ENCODE assay signal across 11 cellular contexts in genomic region chr2:38128653-38129052, GRCh38. TPM values are rescaled to one million over a fixed set of nuclear protein-coding genes. Genes with fewer than 3 reads are reported as not detected.
DNase-seq lines count a peak whose midpoint lies in the region; ATAC-seq and TF ChIP-seq lines count a peak whose summit lies in the region.
"Had no signal": no experiment of that assay in that cellular context is flagged by ENCODE, and none has a peak within 500 bp of the region (broad histone marks: within the 10 kb centered on the region; RNA-seq: fewer than 3 reads in every experiment).

No MANE protein-coding gene starts in this region.

- H3K4me3 ChIP-seq in lung (no peak overlapping the region), neuronal stem cell (ENCODE audit: low read length in 2 of 2) (no peak overlapping the region)

- intact Hi-C loops in activated B cell treated with CpG ODN at 0.5 μM for 24 hours (cut with micrococcal nuclease): no loop called here

- H3K4me3 Mint-ChIP-seq in activated B cell treated with CpG ODN at 0.5 μM for 24 hours (no peak overlapping the region), T-helper 17 cell (no peak overlapping the region)
- no peak overlapping the region for H3K4me3 Mint-ChIP-seq in stimulated activated naive CD8-positive, alpha-beta T cell treated with anti-CD3 and anti-CD28 coated beads, Interleukin-15, amount 100 ng/mL, for 72 hours
- H3K4me3 Mint-ChIP-seq: activated T-helper 17 cell treated with anti-CD3 and anti-CD28 coated beads, Interleukin-2, amount 50 U/mL, for 72 hours had no signal

- no peak overlapping the region for H3K14ac ChIP-seq in neuronal stem cell (ENCODE audit: low read length)

- H3K27me3 Mint-ChIP-seq in activated B cell treated with CpG ODN at 0.5 μM for 24 hours: no peaks in the 10 kb centered on the region
- H3K27me3 Mint-ChIP-seq in T-helper 17 cell: no peaks in the 10 kb centered on the region
- H3K27me3 Mint-ChIP-seq in stimulated activated naive CD8-positive, alpha-beta T cell treated with anti-CD3 and anti-CD28 coated beads, Interleukin-15, amount 100 ng/mL, for 72 hours: no peaks in the 10 kb centered on the region

- no peak overlapping the region for H4K91ac ChIP-seq in neuronal stem cell (ENCODE audit: low read depth, low read length, poor library complexity)

- CTCF ChIA-PET in activated B cell treated with CpG ODN at 0.5 μM for 24 hours (lab: Charles Lee): no interaction called here

- H3K9me3 Mint-ChIP-seq in activated B cell treated with CpG ODN at 0.5 μM for 24 hours: peaks cover 11% of the 10 kb centered on the region
- peaks cover 19 to 34% of the 10 kb centered on the region in 2 donors for H3K9me3 Mint-ChIP-seq in stimulated activated naive CD8-positive, alpha-beta T cell treated with anti-CD3 and anti-CD28 coated beads, Interleukin-15, amount 100 ng/mL, for 72 hours

- H3K27ac Mint-ChIP-seq in activated B cell treated with CpG ODN at 0.5 μM for 24 hours (no peak overlapping the region), T-helper 17 cell (no peak overlapping the region)
- no peak overlapping the region for H3K27ac Mint-ChIP-seq in stimulated activated naive CD8-positive, alpha-beta T cell treated with anti-CD3 and anti-CD28 coated beads, Interleukin-15, amount 100 ng/mL, for 72 hours
- H3K27ac Mint-ChIP-seq: activated T-helper 17 cell treated with anti-CD3 and anti-CD28 coated beads, Interleukin-2, amount 50 U/mL, for 72 hours had no signal

- H3K36me3 Mint-ChIP-seq in activated B cell treated with CpG ODN at 0.5 μM for 24 hours (ENCODE audit: low read depth) (no peaks in the 10 kb centered on the region), T-helper 17 cell (ENCODE audit: low read depth) (no peaks in the 10 kb centered on the region)

- H3K4me1 Mint-ChIP-seq in activated B cell treated with CpG ODN at 0.5 μM for 24 hours (peaks cover 17% of the 10 kb centered on the region), T-helper 17 cell (no peaks in the 10 kb centered on the region)
- H3K4me1 Mint-ChIP-seq in stimulated activated naive CD8-positive, alpha-beta T cell treated with anti-CD3 and anti-CD28 coated beads, Interleukin-15, amount 100 ng/mL, for 72 hours: no peaks in the 10 kb centered on the region
- H3K4me1 Mint-ChIP-seq: activated T-helper 17 cell treated with anti-CD3 and anti-CD28 coated beads, Interleukin-2, amount 50 U/mL, for 72 hours had no signal

- H3K36me3 ChIP-seq in lung (ENCODE audit: control insufficient read depth in 2 of 2, insufficient read depth in 2 of 2, low read length in 2 of 2): peaks cover 0 to 1% of the 10 kb centered on the region in 2 donors
- no peaks in the 10 kb centered on the region for H3K36me3 ChIP-seq in neuronal stem cell (replicated peaks in 1 of 2; ENCODE audit: control insufficient read depth in 2 of 2, insufficient read depth in 2 of 2, low read length in 2 of 2)

- no peak overlapping the region for H2BK12ac ChIP-seq in neuronal stem cell (ENCODE audit: low read length)

- DNase-seq in CD1c-positive myeloid dendritic cell (ENCODE audit: extremely low spot score): peak; percentile 95
- no peak for DNase-seq in activated B cell treated with CpG ODN at 0.5 μM for 24 hours
- no peak for DNase-seq in lung (ENCODE audit: low spot score)
- no peak for DNase-seq in T-helper 17 cell
- no peak for DNase-seq in stimulated activated naive CD8-positive, alpha-beta T cell treated with anti-CD3 and anti-CD28 coated beads, Interleukin-15, amount 100 ng/mL, for 72 hours
- DNase-seq in neuronal stem cell (ENCODE audit: low spot score): no peak
- DNase-seq: effector CD8-positive, alpha-beta T cell; NCI-H524 treated with DMSO at 0.1 percent for 48 hours had no signal

- H3K4me1 ChIP-seq in lung (ENCODE audit: control insufficient read depth in 2 of 2, insufficient read depth in 2 of 2, low read length in 2 of 2): peaks cover 0 to 2% of the 10 kb centered on the region in 2 donors
- no peaks in the 10 kb centered on the region for H3K4me1 ChIP-seq in neuronal stem cell (ENCODE audit: control insufficient read depth in 2 of 2, insufficient read depth in 1 of 2, low read depth in 1 of 2, low read length in 2 of 2)

- H3K27me3 ChIP-seq in lung (ENCODE audit: control insufficient read depth, insufficient read depth) (no peaks in the 10 kb centered on the region), neuronal stem cell (ENCODE audit: control insufficient read depth in 3 of 3, insufficient read depth in 3 of 3, low read depth in 1 of 3, low read length in 3 of 3) (no peaks in the 10 kb centered on the region)

- H2AFZ ChIP-seq in neuronal stem cell (ENCODE audit: low read length): no peak overlapping the region

- TF ChIP-seq CTCF in activated B cell treated with CpG ODN at 0.5 μM for 24 hours (IDR thresholded peaks at IDR 0.05): no peak
- no peak for TF ChIP-seq CTCF in lung (IDR thresholded peaks at IDR 0.05; ENCODE audit: control extremely low read depth, extremely low read depth)

- POLR2A ChIA-PET in activated B cell treated with CpG ODN at 0.5 μM for 24 hours (lab: Charles Lee): no interaction called here

- no peak overlapping the region for H3K4me2 ChIP-seq in neuronal stem cell (ENCODE audit: insufficient read depth, low read length, poor library complexity, severe bottlenecking)

- no peak overlapping the region for H3K18ac ChIP-seq in neuronal stem cell (ENCODE audit: low read length)

- no peak overlapping the region for H3K4ac ChIP-seq in neuronal stem cell (ENCODE audit: low read length)

- H2BK5ac ChIP-seq in neuronal stem cell (ENCODE audit: low read length): no peak overlapping the region

- H3K79me1 ChIP-seq in neuronal stem cell (ENCODE audit: low read depth, low read length): no peaks in the 10 kb centered on the region

- H3K27ac ChIP-seq in lung (ENCODE audit: low read depth in 1 of 2, low read length in 1 of 2) (peak overlapping the region in 1 of 2 donors; percentile 56), neuronal stem cell (replicated peaks; ENCODE audit: low read length) (no peak overlapping the region)

- no peak overlapping the region for H3K9ac ChIP-seq in neuronal stem cell (ENCODE audit: low read depth, low read length, poor library complexity)

- WGBS in lung, 2 donors: 36 to 66% methylated on average over 2 of the region's 2 CpGs
- WGBS in neuronal stem cell (ENCODE audit: extremely low coverage in 2 of 2, insufficient read length in 2 of 2, insufficient replicate concordance in 1 of 2), 2 donors: no CpG with 5 or more reads among the region's 2 CpGs

- H4K8ac ChIP-seq in neuronal stem cell (ENCODE audit: low read depth, low read length): no peak overlapping the region

- peak; percentile 44 for ATAC-seq in HG02885 (IDR thresholded peaks at IDR 0.05; ENCODE audit: poor library complexity, unreplicated experiment)
- ATAC-seq in activated B cell treated with CpG ODN at 0.5 μM for 24 hours (ENCODE audit: low read depth): peak; percentile 42
- peak; percentile 69 for ATAC-seq in lung (ENCODE audit: insufficient read depth, low FRiP score)
- no peak for ATAC-seq in GM18502 (IDR thresholded peaks at IDR 0.05; ENCODE audit: poor library complexity, unreplicated experiment)
- ATAC-seq in T-helper 17 cell: no peak
- ATAC-seq in stimulated activated naive CD8-positive, alpha-beta T cell treated with anti-CD3 and anti-CD28 coated beads, Interleukin-15, amount 100 ng/mL, for 72 hours: no peak
- ATAC-seq: activated T-helper 17 cell treated with anti-CD3 and anti-CD28 coated beads, Interleukin-2, amount 50 U/mL, for 72 hours had no signal

- H3K23ac ChIP-seq in neuronal stem cell (ENCODE audit: low read depth, low read length, poor library complexity): no peak overlapping the region

- no peak overlapping the region for H2BK15ac ChIP-seq in neuronal stem cell (ENCODE audit: low read length)

- H3K9me3 ChIP-seq in lung (ENCODE audit: control insufficient read depth in 2 of 2, insufficient read depth in 1 of 2, low read length in 1 of 2) (peaks cover 0 to 7% of the 10 kb centered on the region in 2 donors), T-helper 17 cell (ENCODE audit: control insufficient read depth, low read length, poor library complexity, severe bottlenecking) (no peaks in the 10 kb centered on the region), neuronal stem cell (replicated peaks in 1 of 2; ENCODE audit: control insufficient read depth in 2 of 2, insufficient read depth in 1 of 2, low read depth in 1 of 2, low read length in 2 of 2) (peaks cover 0 to 4% of the 10 kb centered on the region in 2 donors)

- H2BK120ac ChIP-seq in neuronal stem cell (ENCODE audit: low read depth, low read length): no peak overlapping the region

- H2AK5ac ChIP-seq in neuronal stem cell (ENCODE audit: low read depth, low read length): no peak overlapping the region

RNA-seq across cellular contexts. Expression of gene CYP1B1, which starts 52.7 kb away (rescaled TPM):
- total RNA-seq in activated B cell treated with CpG ODN at 0.5 μM for 24 hours (0.86 and 1.2 TPM in 2 replicates), lung (10 to 100 TPM in 1 of 2 donors, 1 to 10 TPM in 1; 9.8 to 47.7 TPM), T-helper 17 cell (1 to 10 TPM in 1 of 2 donors, under 1 TPM in 1; 0.44 to 1.4 TPM)
- 10 to 100 TPM; 29.3 to 33.2 TPM for polyA plus RNA-seq in lung
- 0.31 TPM for polyA plus RNA-seq in neuronal stem cell (2013, experiment 1 of 2)
- polyA plus RNA-seq in neuronal stem cell (2013, experiment 2 of 2): 0.28 TPM

Comparison
In these comparisons a context has a peak if more than half of its experiments do, and no peak if none do; other contexts are left out.
1. ATAC-seq: peak in HG02885 (single experiment), activated B cell treated with CpG ODN at 0.5 μM for 24 hours (single experiment) and lung (single experiment); none in GM18502 (single experiment), T-helper 17 cell (single experiment) and stimulated activated naive CD8-positive, alpha-beta T cell treated with anti-CD3 and anti-CD28 coated beads, Interleukin-15, amount 100 ng/mL, for 72 hours (single experiment).